Comparison of ENCODE assay signal across 8 cellular contexts in genomic region chr14:77023001-77023996, GRCh38. TPM values are rescaled to one million over a fixed set of nuclear protein-coding genes. Genes with fewer than 3 reads are reported as not detected.
DNase-seq lines count a peak whose midpoint lies in the region; ATAC-seq lines count a peak whose summit lies in the region.

No MANE protein-coding gene starts in this region.

- no peaks in the 10 kb centered on the region for H3K9me3 ChIP-seq in CD4-positive, CD25-positive, alpha-beta regulatory T cell (ENCODE audit: control insufficient read depth in 2 of 2, low read length in 2 of 2)

- ATAC-seq in CD4-positive, CD25-positive, alpha-beta regulatory T cell (ENCODE audit: low read depth in 2 of 2), result no peak
- ATAC-seq in Right ventricle myocardium superior (ENCODE audit: poor library complexity) (peak; percentile 32), GM19395 (IDR thresholded peaks at IDR 0.05; ENCODE audit: unreplicated experiment) (no peak)

- peak overlapping the region; percentile 67 for H3K27ac ChIP-seq in CD4-positive, CD25-positive, alpha-beta regulatory T cell (ENCODE audit: insufficient read depth, low read length, poor library complexity, severe bottlenecking)

- H3K36me3 ChIP-seq in CD4-positive, CD25-positive, alpha-beta regulatory T cell (ENCODE audit: control insufficient read depth, insufficient read depth, low read length), result no peaks in the 10 kb centered on the region

- intact Hi-C loops in activated T-helper 2 cell treated with anti-CD3 and anti-CD28 coated beads, Interferon-gamma antibody, Interleukin-2, Interleukin-4, amounts not matched to agents 10 μg/mL and 5 μg/mL and 100 μg/mL, durations not matched to agents 14 hours and 24 hours and 36 hours (cut with micrococcal nuclease), result loop anchor here (1.0 to 2.0 kb wide), 3 partner anchors 22 to 67 kb away; no protein-coding TSS in a partner anchor
- intact Hi-C loops in Right ventricle myocardium superior (cut with DNase I), result no loop called here

- H3K4me1 ChIP-seq in CD4-positive, CD25-positive, alpha-beta regulatory T cell (ENCODE audit: control insufficient read depth, insufficient read depth, low read length, poor library complexity, severe bottlenecking), result peaks cover 42% of the 10 kb centered on the region

- peaks cover 7% of the 10 kb centered on the region for H3K36me3 Mint-ChIP-seq in CD4-positive, CD25-positive, alpha-beta regulatory T cell
- H3K36me3 Mint-ChIP-seq in activated T-helper 2 cell treated with anti-CD3 and anti-CD28 coated beads, Interferon-gamma antibody, Interleukin-2, Interleukin-4, amounts not matched to agents 10 μg/mL and 5 μg/mL and 100 μg/mL, durations not matched to agents 14 hours and 24 hours and 36 hours (ENCODE audit: low read depth), result peaks cover 36% of the 10 kb centered on the region

- peaks cover 0 to 2% (median 0%) of the 10 kb centered on the region in 7 donors for H3K9me3 Mint-ChIP-seq in CD4-positive, CD25-positive, alpha-beta regulatory T cell
- no peaks in the 10 kb centered on the region for H3K9me3 Mint-ChIP-seq in activated T-helper 2 cell treated with anti-CD3 and anti-CD28 coated beads, Interferon-gamma antibody, Interleukin-2, Interleukin-4, amounts not matched to agents 10 μg/mL and 5 μg/mL and 100 μg/mL, durations not matched to agents 14 hours and 24 hours and 36 hours

- peak overlapping the region; percentile 44 to 90 (median 70) for H3K4me3 Mint-ChIP-seq in CD4-positive, CD25-positive, alpha-beta regulatory T cell
- peak overlapping the region; percentile 43 for H3K4me3 Mint-ChIP-seq in activated T-helper 2 cell treated with anti-CD3 and anti-CD28 coated beads, Interferon-gamma antibody, Interleukin-2, Interleukin-4, amounts not matched to agents 10 μg/mL and 5 μg/mL and 100 μg/mL, durations not matched to agents 14 hours and 24 hours and 36 hours (ENCODE audit: low read depth)

- peaks cover 16 to 45% (median 28%) of the 10 kb centered on the region in 4 donors for H3K4me1 Mint-ChIP-seq in CD4-positive, CD25-positive, alpha-beta regulatory T cell
- peaks cover 40% of the 10 kb centered on the region for H3K4me1 Mint-ChIP-seq in activated T-helper 2 cell treated with anti-CD3 and anti-CD28 coated beads, Interferon-gamma antibody, Interleukin-2, Interleukin-4, amounts not matched to agents 10 μg/mL and 5 μg/mL and 100 μg/mL, durations not matched to agents 14 hours and 24 hours and 36 hours (ENCODE audit: low read depth)

- peak overlapping the region; percentile 74 to 90 (median 83) for H3K27ac Mint-ChIP-seq in CD4-positive, CD25-positive, alpha-beta regulatory T cell
- peak overlapping the region; percentile 58 for H3K27ac Mint-ChIP-seq in activated T-helper 2 cell treated with anti-CD3 and anti-CD28 coated beads, Interferon-gamma antibody, Interleukin-2, Interleukin-4, amounts not matched to agents 10 μg/mL and 5 μg/mL and 100 μg/mL, durations not matched to agents 14 hours and 24 hours and 36 hours

- H3K27me3 ChIP-seq in CD4-positive, CD25-positive, alpha-beta regulatory T cell (ENCODE audit: control insufficient read depth, insufficient read depth, low read length), result no peaks in the 10 kb centered on the region

- no peak overlapping the region for H3K4me3 ChIP-seq in CD4-positive, CD25-positive, alpha-beta regulatory T cell (ENCODE audit: low read depth, low read length)

- no peak for DNase-seq in CD4-positive, CD25-positive, alpha-beta regulatory T cell
- DNase-seq in M059J (ENCODE audit: low read depth) (peak; percentile 51), Right ventricle myocardium superior (no peak), renal cortical epithelial cell (ENCODE audit: low read depth) (peak; percentile 76), NCI-H128 (lab: John Stamatoyannopoulos, UW; ENCODE audit: unreplicated experiment) (no peak), cortex of kidney (lab: John Stamatoyannopoulos, UW) (no peak)
- DNase-seq in activated T-helper 2 cell treated with anti-CD3 and anti-CD28 coated beads, Interferon-gamma antibody, Interleukin-2, Interleukin-4, amounts not matched to agents 10 μg/mL and 5 μg/mL and 100 μg/mL, durations not matched to agents 14 hours and 24 hours and 36 hours (ENCODE audit: low spot score), result no peak

- H3K27me3 Mint-ChIP-seq in CD4-positive, CD25-positive, alpha-beta regulatory T cell, result peaks cover 5% of the 10 kb centered on the region
- no peaks in the 10 kb centered on the region for H3K27me3 Mint-ChIP-seq in activated T-helper 2 cell treated with anti-CD3 and anti-CD28 coated beads, Interferon-gamma antibody, Interleukin-2, Interleukin-4, amounts not matched to agents 10 μg/mL and 5 μg/mL and 100 μg/mL, durations not matched to agents 14 hours and 24 hours and 36 hours (ENCODE audit: low read depth)

RNA-seq across cellular contexts. Expression of gene IRF2BPL, which starts 5.2 kb away (rescaled TPM):
- total RNA-seq in CD4-positive, CD25-positive, alpha-beta regulatory T cell, result 48.9 TPM
- 1 to 10 TPM; 2.2 to 6.7 (median 4.0) TPM for polyA plus RNA-seq in CD4-positive, CD25-positive, alpha-beta regulatory T cell
- 13.2 and 31.7 TPM in 2 replicates for total RNA-seq in M059J (2014; rRNA removed; shearing (Covaris generic))
- 34.8 and 35.8 TPM in 2 replicates for total RNA-seq in activated T-helper 2 cell treated with anti-CD3 and anti-CD28 coated beads, Interferon-gamma antibody, Interleukin-2, Interleukin-4, amounts not matched to agents 10 μg/mL and 5 μg/mL and 100 μg/mL, durations not matched to agents 14 hours and 24 hours and 36 hours
- total RNA-seq in Right ventricle myocardium superior (38.8 TPM), renal cortical epithelial cell (53.5 and 63.9 TPM in 2 replicates)

Comparison
In these comparisons a context has a peak if more than half of its experiments do, and no peak if none do; other contexts are left out.
1. DNase-seq: peak in M059J (single experiment) and renal cortical epithelial cell (single experiment); none in CD4-positive, CD25-positive, alpha-beta regulatory T cell (0 of 3), activated T-helper 2 cell treated with anti-CD3 and anti-CD28 coated beads, Interferon-gamma antibody, Interleukin-2, Interleukin-4, amounts not matched to agents 10 μg/mL and 5 μg/mL and 100 μg/mL, durations not matched to agents 14 hours and 24 hours and 36 hours (single experiment), Right ventricle myocardium superior (single experiment), NCI-H128 (single experiment) and cortex of kidney (single experiment).